Comparison of ENCODE assay signal across 1 cellular context in genomic region chr2:135791418-135792190, GRCh38.
TF ChIP-seq lines count a peak whose summit lies in the region.

No MANE protein-coding gene starts in this region.

TF ChIP-seq in SK-N-SH, 30 proteins besides CTCF, POLR2A, EP300 and RAD21:
- TF ChIP-seq ZBTB33 (IDR thresholded peaks at IDR 0.05; ENCODE audit: borderline replicate concordance, low read depth) (no peak), MXI1 (IDR thresholded peaks at IDR 0.05; ENCODE audit: low read depth, low read length) (no peak), RCOR1 (IDR thresholded peaks at IDR 0.05; ENCODE audit: low read length) (no peak), USF2 (IDR thresholded peaks at IDR 0.05; ENCODE audit: borderline replicate concordance, low read depth, low read length) (no peak), IRF3 (IDR thresholded peaks at IDR 0.05; ENCODE audit: low read depth, low read length) (no peak), TCF12 (IDR thresholded peaks at IDR 0.05) (no peak), SIN3A (IDR thresholded peaks at IDR 0.05; ENCODE audit: borderline replicate concordance, low read depth, low read length) (no peak), YY1 (IDR thresholded peaks at IDR 0.05; ENCODE audit: low read depth) (no peak), MAX (IDR thresholded peaks at IDR 0.05; ENCODE audit: low read depth) (no peak)
